ENCODE assay signal across 17 cellular contexts in the genomic region with DNA sequence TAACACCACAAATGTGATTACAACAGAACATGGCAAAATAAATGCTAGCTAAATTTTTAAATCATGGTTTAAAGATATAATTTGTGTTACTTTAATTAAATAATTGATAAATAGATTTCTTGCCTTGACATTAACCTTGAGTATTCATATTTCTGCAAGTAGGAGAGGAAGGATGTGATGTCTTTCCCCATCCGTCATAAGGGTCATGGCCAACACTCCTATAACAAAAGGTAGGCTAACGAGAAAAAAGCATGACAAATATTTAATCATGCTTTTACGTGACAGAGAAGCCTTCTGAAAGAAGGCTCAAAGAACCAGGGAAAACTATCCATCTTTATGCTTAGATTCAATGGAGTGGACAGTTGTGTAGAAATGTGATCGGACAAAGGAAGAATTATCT.
DNase-seq lines count a peak whose midpoint lies in the region; ATAC-seq and TF ChIP-seq lines count a peak whose summit lies in the region.
"Had no signal": no experiment of that assay in that cellular context is flagged by ENCODE, and none has a peak within 500 bp of the region (broad histone marks: within the 10 kb centered on the region; RNA-seq: fewer than 3 reads in every experiment).

No MANE protein-coding gene starts in this region.

- H3K9me3 ChIP-seq in heart right ventricle = peaks cover 0 to 8% (median 0%) of the 10 kb centered on the region in 11 donors
- H3K9me3 ChIP-seq in right atrium auricular region = peaks cover 0 to 4% of the 10 kb centered on the region in 2 donors
- H3K9me3 ChIP-seq in gastrocnemius medialis = no peaks in the 10 kb centered on the region
- peaks cover 2% of the 10 kb centered on the region; the same call in 1 of the 2 replicates for H3K9me3 ChIP-seq in MG63
- H3K9me3 ChIP-seq: BLaER1 had no signal

- H3K27ac ChIP-seq in heart right ventricle (peak overlapping the region in 9 of 10 donors; percentile 62 to 94 (median 82)), right atrium auricular region (peak overlapping the region; percentile 40 to 51), gastrocnemius medialis (peak overlapping the region; percentile 65 to 74 (median 68))
- H3K27ac ChIP-seq: BLaER1 had no signal

- in situ Hi-C loops in gastrocnemius medialis (cut with MboI; ENCODE audit: low sequenced_read_pairs in 4 of 4) = no loop called here

- TF ChIP-seq CTCF in heart right ventricle (IDR thresholded peaks at IDR 0.05) (no peak), right atrium auricular region (IDR thresholded peaks at IDR 0.05) (no peak), gastrocnemius medialis (IDR thresholded peaks at IDR 0.05 in 4 of 5, conservative IDR thresholded peaks at IDR 0.05 in 1 of 5) (no peak)

- H3K36me3 ChIP-seq in heart right ventricle = peaks cover 0 to 11% (median 0%) of the 10 kb centered on the region in 9 donors
- no peaks in the 10 kb centered on the region for H3K36me3 ChIP-seq in right atrium auricular region
- H3K36me3 ChIP-seq in gastrocnemius medialis = no peaks in the 10 kb centered on the region
- H3K36me3 ChIP-seq in MG63 = no peaks in the 10 kb centered on the region
- H3K36me3 ChIP-seq: BLaER1 had no signal

- DNase-seq in heart right ventricle (peak in 1 of 2 donors; percentile 20), Right ventricle myocardium inferior (ENCODE audit: missing footprints) (no peak), right atrium auricular region (ENCODE audit: low spot score) (no peak), gastrocnemius medialis (no peak), MG63 (no peak)
- DNase-seq: 8988T; CD4-positive, alpha-beta memory T cell; DMS153; DMS79; GDM1; GOT3; H7; HFFc6 had no signal

- WGBS in heart right ventricle, 2 donors = 67 to 71% methylated on average over 4 of the region's 4 CpGs

- ATAC-seq in heart right ventricle (peak in 7 of 8 donors; percentile 44 to 79 (median 69)), Right ventricle myocardium inferior (no peak), gastrocnemius medialis (peak in 1 of 2 donors; percentile 45), GM21528 (IDR thresholded peaks at IDR 0.05; ENCODE audit: low FRiP score, unreplicated experiment) (no peak), GM18870 (IDR thresholded peaks at IDR 0.05; ENCODE audit: unreplicated experiment) (no peak)
- ATAC-seq: HCT116 had no signal

- no peaks in the 10 kb centered on the region for H3K27me3 ChIP-seq in heart right ventricle
- no peaks in the 10 kb centered on the region for H3K27me3 ChIP-seq in right atrium auricular region
- no peaks in the 10 kb centered on the region for H3K27me3 ChIP-seq in gastrocnemius medialis
- no peaks in the 10 kb centered on the region for H3K27me3 ChIP-seq in MG63
- H3K27me3 ChIP-seq: BLaER1 had no signal

- H3K4me1 ChIP-seq in heart right ventricle = peaks cover 0 to 85% (median 39%) of the 10 kb centered on the region in 9 donors
- H3K4me1 ChIP-seq in right atrium auricular region = peaks cover 0 to 13% of the 10 kb centered on the region in 2 donors
- H3K4me1 ChIP-seq in gastrocnemius medialis = peaks cover 0 to 18% of the 10 kb centered on the region in 2 donors
- H3K4me1 ChIP-seq: BLaER1 had no signal

- no peak for TF ChIP-seq POLR2A in gastrocnemius medialis (IDR thresholded peaks at IDR 0.05)

- intact Hi-C loops in heart right ventricle (cut with DNase I) (loop anchor here in 3 of 10 donors (5.0 to 10.0 kb wide), 2 partner anchors 136 to 138 kb away; partner anchors contain the start of genes PDCD10 (in 3 of the 3) and SERPINI1 (in 2 of the 3)), Right ventricle myocardium inferior (cut with DNase I) (no loop called here), gastrocnemius medialis (cut with DNase I; ENCODE audit: low total_unique reads) (no loop called here)

- H3K4me3 ChIP-seq in heart right ventricle = peak overlapping the region in 3 of 10 donors; percentile 17 to 34 (median 18)
- no peak overlapping the region for H3K4me3 ChIP-seq in right atrium auricular region
- H3K4me3 ChIP-seq in gastrocnemius medialis = no peak overlapping the region
- H3K4me3 ChIP-seq in MG63 = no peak overlapping the region
- H3K4me3 ChIP-seq: BLaER1 had no signal

Comparison
In these comparisons a context has a peak if more than half of its experiments do, and no peak if none do; other contexts are left out.
1. ATAC-seq: peak in heart right ventricle (7 of 8); none in Right ventricle myocardium inferior (single experiment), GM21528 (single experiment) and GM18870 (single experiment).
2. Peak in every context shown above with its lines, with median percentiles within 50 percentile points of each other: H3K27ac ChIP-seq.